In the genomic region with DNA sequence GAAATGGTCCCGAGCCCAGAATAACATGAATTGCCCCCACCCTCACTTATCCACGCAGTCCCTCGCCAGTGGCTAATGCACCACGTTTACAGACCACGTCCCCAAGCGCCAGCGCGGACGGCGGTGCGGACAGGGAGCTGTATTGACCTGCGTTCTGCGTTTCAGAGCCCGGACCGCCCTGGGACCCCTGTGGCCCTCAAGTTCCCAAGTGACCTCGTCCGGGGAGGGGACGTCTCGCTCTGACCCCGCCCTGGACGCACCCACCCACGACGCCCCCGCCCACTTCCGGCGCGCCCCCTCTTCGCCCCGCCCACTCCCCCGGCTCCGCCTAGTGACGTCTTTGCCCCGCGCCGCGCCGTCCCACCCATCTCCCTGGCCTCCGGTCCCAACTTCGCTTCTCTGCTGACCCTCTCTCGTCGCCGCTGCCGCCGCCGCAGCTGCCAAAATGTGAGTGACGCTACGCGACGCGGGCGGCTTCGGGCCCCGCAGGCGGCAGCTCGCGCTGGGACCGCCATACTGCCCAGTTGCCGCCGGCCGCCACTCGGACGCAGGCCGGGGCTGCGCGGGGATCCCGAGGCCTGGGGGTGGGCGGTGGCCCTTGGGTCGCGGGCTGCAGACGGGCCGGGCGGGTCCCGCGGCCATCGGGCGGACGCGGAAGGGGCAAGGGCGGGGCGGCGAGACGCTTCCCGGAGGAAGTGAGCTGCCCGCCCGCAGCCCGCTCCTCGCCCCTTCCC, we compare ENCODE assay signal across 8 cellular contexts. TPM values are rescaled to one million over a fixed set of nuclear protein-coding genes. Genes with fewer than 3 reads are reported as not detected.
A peak's percentile ranks its signal among the peaks of the same experiment; 100 is the strongest.
DNase-seq lines count a peak whose midpoint lies in the region; ATAC-seq and TF ChIP-seq lines count a peak whose summit lies in the region.

A gene with protein sequence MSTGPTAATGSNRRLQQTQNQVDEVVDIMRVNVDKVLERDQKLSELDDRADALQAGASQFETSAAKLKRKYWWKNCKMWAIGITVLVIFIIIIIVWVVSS (plus strand): TSS at position 358 of the 734 bp plus-strand sequence. CDS start 88 bp downstream, at position 446.

- H3K4me1 Mint-ChIP-seq in glutamatergic neuron (ENCODE audit: low read depth, unreplicated experiment): peaks cover 13% of the 10 kb centered on the region

- DNase-seq in DMS53 treated with DMSO at 0.1 percent for 48 hours (lab: John Stamatoyannopoulos, UW; ENCODE audit: unreplicated experiment): peak; percentile 29
- peak; percentile 70 to 71 for DNase-seq in Kasumi-1 (lab: John Stamatoyannopoulos, UW)
- DNase-seq in SKM-1 treated with dmso at 0.1 percent for 144 hours (lab: John Stamatoyannopoulos, UW; ENCODE audit: unreplicated experiment): peak; percentile 81
- DNase-seq in activated naive CD4-positive, alpha-beta T cell treated with anti-CD3 and anti-CD28 coated beads, Interleukin-2, amount 50 U/mL, for 72 hours (ENCODE audit: low spot score in 2 of 2): peak; percentile 85 to 86
- DNase-seq in glutamatergic neuron: peak; percentile 97
- peak; percentile 81 to 92 (median 89) for DNase-seq in ovary

- H3K27ac ChIP-seq in ovary (peak within 1 kb of the TSS; percentile 59 to 73), thymus (ENCODE audit: low read depth) (peak within 1 kb of the TSS; percentile 90)

- peaks cover 6% of the 10 kb centered on the region for H3K27me3 Mint-ChIP-seq in glutamatergic neuron (ENCODE audit: unreplicated experiment)

- H3K9me3 ChIP-seq in ovary: no peaks in the 10 kb centered on the region
- no peaks in the 10 kb centered on the region for H3K9me3 ChIP-seq in thymus (ENCODE audit: control insufficient read depth)

- peak; percentile 67 for TF ChIP-seq POLR2A in ovary (IDR thresholded peaks at IDR 0.05)

- H3K4me1 ChIP-seq in ovary (ENCODE audit: insufficient read depth) (peaks cover 7% of the 10 kb centered on the region), thymus (ENCODE audit: control insufficient read depth, insufficient read depth, low read length) (peaks cover 11% of the 10 kb centered on the region)

- peak within 1 kb of the TSS; percentile 86 to 89 for H3K27ac Mint-ChIP-seq in activated naive CD4-positive, alpha-beta T cell treated with anti-CD3 and anti-CD28 coated beads, Interleukin-2, amount 50 U/mL, for 72 hours
- H3K27ac Mint-ChIP-seq in glutamatergic neuron (ENCODE audit: unreplicated experiment): peak within 1 kb of the TSS; percentile 94

- peak; percentile 78 for ATAC-seq in GM21619 (IDR thresholded peaks at IDR 0.05; ENCODE audit: unreplicated experiment)
- ATAC-seq in activated naive CD4-positive, alpha-beta T cell treated with anti-CD3 and anti-CD28 coated beads, Interleukin-2, amount 50 U/mL, for 72 hours: peak; percentile 94 to 95

- no peaks in the 10 kb centered on the region for H3K9me3 Mint-ChIP-seq in activated naive CD4-positive, alpha-beta T cell treated with anti-CD3 and anti-CD28 coated beads, Interleukin-2, amount 50 U/mL, for 72 hours
- H3K9me3 Mint-ChIP-seq in glutamatergic neuron (ENCODE audit: unreplicated experiment): peaks cover 2% of the 10 kb centered on the region

- H3K36me3 Mint-ChIP-seq in activated naive CD4-positive, alpha-beta T cell treated with anti-CD3 and anti-CD28 coated beads, Interleukin-2, amount 50 U/mL, for 72 hours: peaks cover 10 to 12% of the 10 kb centered on the region in 2 donors
- H3K36me3 Mint-ChIP-seq in glutamatergic neuron (ENCODE audit: unreplicated experiment): no peaks in the 10 kb centered on the region

- peak within 1 kb of the TSS; percentile 93 for H3K4me3 Mint-ChIP-seq in glutamatergic neuron (ENCODE audit: unreplicated experiment)

- H3K4me3 ChIP-seq in ovary (peak within 1 kb of the TSS; percentile 98), thymus (ENCODE audit: low read length) (peak within 1 kb of the TSS; percentile 98)

- 0% methylated on average over 30 to 87 of the region's 87 CpGs for WGBS in ovary, 3 donors
- under 1% methylated on average over 87 of the region's 87 CpGs for WGBS in thymus

- no peaks in the 10 kb centered on the region for H3K27me3 ChIP-seq in ovary
- no peaks in the 10 kb centered on the region for H3K27me3 ChIP-seq in thymus (ENCODE audit: control insufficient read depth, insufficient read depth)

- no peaks in the 10 kb centered on the region for H3K36me3 ChIP-seq in ovary
- no peaks in the 10 kb centered on the region for H3K36me3 ChIP-seq in thymus (ENCODE audit: control insufficient read depth, insufficient read depth)

- no peak for TF ChIP-seq EP300 in ovary (IDR thresholded peaks at IDR 0.05)

- intact Hi-C loops in ovary (cut with DNase I): no loop called here

- TF ChIP-seq CTCF in glutamatergic neuron (IDR thresholded peaks at IDR 0.05; ENCODE audit: partially characterized antibody, unreplicated experiment) (no peak), ovary (IDR thresholded peaks at IDR 0.05) (no peak)

RNA-seq across cellular contexts. Expression of the gene that starts here (rescaled TPM):
- 10 to 100 TPM; 20.4 to 28.5 TPM for total RNA-seq in activated naive CD4-positive, alpha-beta T cell treated with anti-CD3 and anti-CD28 coated beads, Interleukin-2, amount 50 U/mL, for 72 hours
- total RNA-seq in glutamatergic neuron (ENCODE audit: unreplicated experiment) (21.3 TPM), ovary (100 to 1,000 TPM in 1 of 7 donors, 10 to 100 TPM in 6; 50.4 to 104 (median 93.5) TPM)
- polyA plus RNA-seq in ovary (100 to 1,000 TPM in 1 of 2 donors, 10 to 100 TPM in 1; 60.5 to 220 TPM), thymus (55.6 TPM)

Comparison
In these comparisons a context has a peak if more than half of its experiments do, and no peak if none do; other contexts are left out.
1. Peak in every context shown above with its lines: DNase-seq, ATAC-seq, H3K4me3 ChIP-seq and H3K27ac ChIP-seq.
2. DNase-seq: peak in every context shown above with its lines; median percentile 97 in glutamatergic neuron; 89 in ovary; 86 in activated naive CD4-positive, alpha-beta T cell treated with anti-CD3 and anti-CD28 coated beads, Interleukin-2, amount 50 U/mL, for 72 hours; 81 in SKM-1 treated with dmso at 0.1 percent for 144 hours; 70 in Kasumi-1; 29 in DMS53 treated with DMSO at 0.1 percent for 48 hours.